In genomic region chr5:68381060-68381459, GRCh38 we compare ENCODE assay signal across 17 cellular contexts.
DNase-seq lines count a peak whose midpoint lies in the region; ATAC-seq and TF ChIP-seq lines count a peak whose summit lies in the region.
"Had no signal": no experiment of that assay in that cellular context is flagged by ENCODE, and none has a peak within 500 bp of the region (broad histone marks: within the 10 kb centered on the region; RNA-seq: fewer than 3 reads in every experiment).

No MANE protein-coding gene starts in this region.

- CTCF ChIA-PET in CD4-positive, alpha-beta T cell (lab: Charles Lee) = no interaction called here
- CTCF ChIA-PET in activated CD4-positive, alpha-beta memory T cell treated with anti-CD3 and anti-CD28 coated beads, Interleukin-2, amount 10 ng/mL, durations not matched to agents 7 days and 5 days (lab: Charles Lee) = interaction anchor here (0.9 kb wide), 1 partner anchor 12 kb away, joined by 3 read pairs; no protein-coding TSS in a partner anchor

- H3K27me3 Mint-ChIP-seq in CD4-positive, alpha-beta T cell = no peaks in the 10 kb centered on the region
- no peaks in the 10 kb centered on the region for H3K27me3 Mint-ChIP-seq in activated CD4-positive, alpha-beta memory T cell treated with anti-CD3 and anti-CD28 coated beads, Interleukin-2, amount 10 ng/mL, durations not matched to agents 7 days and 5 days
- peaks cover 0 to under 1% (median 0%) of the 10 kb centered on the region in 3 donors for H3K27me3 Mint-ChIP-seq in immature natural killer cell (ENCODE audit: low read depth in 3 of 3)

- no peak for DNase-seq in CD4-positive, alpha-beta T cell
- DNase-seq in EH (ENCODE audit: low read depth) (peak; percentile 18), immature natural killer cell (peak in 1 of 3 donors; percentile 29), cerebellum (ENCODE audit: low spot score) (no peak), NCI-H1694 treated with DMSO at 0.1 percent for 48 hours (lab: John Stamatoyannopoulos, UW) (no peak), NAMALWA (ENCODE audit: low spot score) (no peak), NCI-H1417 treated with DMSO at 0.1 percent for 48 hours (lab: John Stamatoyannopoulos, UW) (no peak)
- DNase-seq in activated CD4-positive, alpha-beta memory T cell treated with anti-CD3 and anti-CD28 coated beads, Interleukin-2, amount 10 ng/mL, durations not matched to agents 7 days and 5 days = no peak
- DNase-seq: body of pancreas; DMS79 treated with DMSO at 0.1 percent for 48 hours; glutamatergic neuron; NCI-H2171; NCI-H526 treated with DMSO at 0.1 percent for 48 hours; stimulated activated naive CD4-positive, alpha-beta T cell treated with Interleukin-2 at 50 U/mL for 16 hours; trophoblast cell had no signal

- no peak overlapping the region for H3K27ac Mint-ChIP-seq in CD4-positive, alpha-beta T cell
- H3K27ac Mint-ChIP-seq in activated CD4-positive, alpha-beta memory T cell treated with anti-CD3 and anti-CD28 coated beads, Interleukin-2, amount 10 ng/mL, durations not matched to agents 7 days and 5 days = peak overlapping the region; percentile 52
- peak overlapping the region; percentile 28 to 90 (median 82) for H3K27ac Mint-ChIP-seq in immature natural killer cell

- H3K9me3 ChIP-seq in CD4-positive, alpha-beta T cell (ENCODE audit: control insufficient read depth, low read length) = no peaks in the 10 kb centered on the region
- H3K9me3 ChIP-seq: body of pancreas, prostate gland had no signal

- POLR2A ChIA-PET in CD4-positive, alpha-beta T cell (lab: Charles Lee) = interaction anchor here (1.0 kb wide), 1 partner anchor 11 kb away, joined by 3 read pairs; no protein-coding TSS in a partner anchor
- POLR2A ChIA-PET in activated CD4-positive, alpha-beta memory T cell treated with anti-CD3 and anti-CD28 coated beads, Interleukin-2, amount 10 ng/mL, durations not matched to agents 7 days and 5 days (lab: Charles Lee) = interaction anchor here (0.8 to 1.9 kb wide), 7 partner anchors 9 to 165 kb away, joined by 3 to 7 read pairs (median 4); partner anchors contain the start of gene PIK3R1

- no peak for TF ChIP-seq CTCF in CD4-positive, alpha-beta T cell (IDR thresholded peaks at IDR 0.05)

- H3K27ac ChIP-seq in CD4-positive, alpha-beta T cell (ENCODE audit: low read depth, low read length) = no peak overlapping the region
- H3K27ac ChIP-seq: body of pancreas had no signal

- intact Hi-C loops in CD4-positive, alpha-beta T cell (cut with DNase I, micrococcal nuclease) = no loop called here

- H3K4me3 Mint-ChIP-seq in CD4-positive, alpha-beta T cell = no peak overlapping the region
- no peak overlapping the region for H3K4me3 Mint-ChIP-seq in activated CD4-positive, alpha-beta memory T cell treated with anti-CD3 and anti-CD28 coated beads, Interleukin-2, amount 10 ng/mL, durations not matched to agents 7 days and 5 days
- peak overlapping the region; percentile 22 to 59 (median 37) for H3K4me3 Mint-ChIP-seq in immature natural killer cell
- H3K4me3 Mint-ChIP-seq: neural crest cell had no signal

- no peaks in the 10 kb centered on the region for H3K27me3 ChIP-seq in CD4-positive, alpha-beta T cell (ENCODE audit: control insufficient read depth, insufficient read depth, low read length)
- H3K27me3 ChIP-seq: body of pancreas had no signal

- H3K4me1 Mint-ChIP-seq in CD4-positive, alpha-beta T cell (ENCODE audit: low read depth) = peaks cover 60% of the 10 kb centered on the region
- peaks cover 79% of the 10 kb centered on the region for H3K4me1 Mint-ChIP-seq in activated CD4-positive, alpha-beta memory T cell treated with anti-CD3 and anti-CD28 coated beads, Interleukin-2, amount 10 ng/mL, durations not matched to agents 7 days and 5 days
- peaks cover 87 to 96% of the 10 kb centered on the region in 2 donors for H3K4me1 Mint-ChIP-seq in immature natural killer cell

- no peaks in the 10 kb centered on the region for H3K9me3 Mint-ChIP-seq in CD4-positive, alpha-beta T cell
- H3K9me3 Mint-ChIP-seq in activated CD4-positive, alpha-beta memory T cell treated with anti-CD3 and anti-CD28 coated beads, Interleukin-2, amount 10 ng/mL, durations not matched to agents 7 days and 5 days = peaks cover 3% of the 10 kb centered on the region
- H3K9me3 Mint-ChIP-seq in immature natural killer cell = no peaks in the 10 kb centered on the region
- H3K9me3 Mint-ChIP-seq: neural crest cell had no signal

- peak; percentile 71 for ATAC-seq in CD4-positive, alpha-beta T cell (ENCODE audit: poor library complexity)
- ATAC-seq: body of pancreas had no signal

- H3K36me3 Mint-ChIP-seq in CD4-positive, alpha-beta T cell (ENCODE audit: low read depth) = no peaks in the 10 kb centered on the region
- H3K36me3 Mint-ChIP-seq in activated CD4-positive, alpha-beta memory T cell treated with anti-CD3 and anti-CD28 coated beads, Interleukin-2, amount 10 ng/mL, durations not matched to agents 7 days and 5 days (ENCODE audit: low read depth) = peaks cover 9% of the 10 kb centered on the region
- H3K36me3 Mint-ChIP-seq in immature natural killer cell = peaks cover 0 to 7% (median 0%) of the 10 kb centered on the region in 3 donors

Comparison
In these comparisons a context has a peak if more than half of its experiments do, and no peak if none do; other contexts are left out.
1. H3K4me3 Mint-ChIP-seq: peak in immature natural killer cell (5 of 5); none in CD4-positive, alpha-beta T cell (single experiment) and activated CD4-positive, alpha-beta memory T cell treated with anti-CD3 and anti-CD28 coated beads, Interleukin-2, amount 10 ng/mL, durations not matched to agents 7 days and 5 days (single experiment).